Comparison of ENCODE assay signal across 7 cellular contexts in genomic region chr17:46445849-46446248, GRCh38.
A peak's percentile ranks its signal among the peaks of the same experiment; 100 is the strongest.
DNase-seq lines count a peak whose midpoint lies in the region; ATAC-seq, FAIRE-seq and TF ChIP-seq lines count a peak whose summit lies in the region.
"Not testable (repeated sequence)": the region's sequence is repeated elsewhere in the genome, so short reads cannot be mapped to it uniquely, and the experiment has no call there.

No MANE protein-coding gene starts in this region.

- CTCF ChIA-PET in HCT116 (lab: Charles Lee); PC-3 (lab: Charles Lee): not testable (repeated sequence)

- H3K4me3 ChIP-seq in HCT116 (replicated peaks in 1 of 2; ENCODE audit: low read depth in 1 of 2, low read length in 2 of 2); PC-3 (ENCODE audit: low read length); left lung; mucosa of descending colon: not testable (repeated sequence)

- TF ChIP-seq RAD21 in HCT116 (IDR thresholded peaks at IDR 0.05; ENCODE audit: low read depth): not testable (repeated sequence)

- POLR2A ChIA-PET in HCT116 (lab: Charles Lee); PC-3 (lab: Charles Lee; ENCODE audit: unreplicated experiment): not testable (repeated sequence)

- RAD21 ChIA-PET in HCT116 (lab: Charles Lee; ENCODE audit: low non-redundant PET in 1 of 2, low total read pairs in 2 of 2, uncharacterized antibody in 2 of 2, unreplicated experiment in 2 of 2): not testable (repeated sequence)

- H3K9ac ChIP-seq in HCT116 (ENCODE audit: low read length); PC-3 (ENCODE audit: low read length): not testable (repeated sequence)

- not testable (repeated sequence) for H4K20me1 ChIP-seq in HCT116 (ENCODE audit: insufficient read depth); PC-3 (ENCODE audit: low read length)

- BruUV-seq in HCT116 (replicated peaks; lab: Mats Ljungman, UMichigan); PC-3 (replicated peaks; lab: Mats Ljungman, UMichigan): not testable (repeated sequence)

- H3K9me2 ChIP-seq in HCT116 (ENCODE audit: insufficient read depth); PC-3 (replicated peaks; ENCODE audit: low read length): not testable (repeated sequence)

- not testable (repeated sequence) for H3K27me3 ChIP-seq in HCT116 (ENCODE audit: insufficient read depth, low read length); PC-3 (ENCODE audit: low read length); left lung

- H3K36me3 ChIP-seq in HCT116 (ENCODE audit: control insufficient read depth in 1 of 2, insufficient read depth in 2 of 2, low read length in 2 of 2); PC-3 (ENCODE audit: low read depth, low read length); left lung; mucosa of descending colon (ENCODE audit: low read depth): not testable (repeated sequence)

- FAIRE-seq in urothelium cell line (lab: Jason Lieb, UNC): peak; percentile 90

- H3K4me1 ChIP-seq in HCT116 (ENCODE audit: control insufficient read depth in 1 of 2, insufficient read depth in 2 of 2, low read length in 2 of 2); PC-3 (ENCODE audit: insufficient read depth, low read length); left lung; mucosa of descending colon (ENCODE audit: low read depth): not testable (repeated sequence)

- H3K27ac ChIP-seq in HCT116 (ENCODE audit: low read depth, low read length); PC-3 (ENCODE audit: low read length); left lung: not testable (repeated sequence)

- not testable (repeated sequence) for H3K79me2 ChIP-seq in HCT116 (ENCODE audit: insufficient read depth, low read length); PC-3 (ENCODE audit: low read length)

- H3K4me2 ChIP-seq in HCT116 (ENCODE audit: low read length); PC-3 (ENCODE audit: low read length): not testable (repeated sequence)

- H3F3A ChIP-seq in PC-3 (ENCODE audit: low read length, unreplicated experiment): not testable (repeated sequence)

- TF ChIP-seq CTCF in HCT116 (IDR thresholded peaks at IDR 0.05 in 2 of 3, conservative IDR thresholded peaks at IDR 0.05 in 1 of 3; ENCODE audit: borderline replicate concordance in 1 of 3, insufficient read depth in 1 of 3, low read depth in 2 of 3, low read length in 2 of 3); PC-3 (conservative IDR thresholded peaks at IDR 0.05; ENCODE audit: low read depth, low read length); left lung (IDR thresholded peaks at IDR 0.05); mucosa of descending colon (IDR thresholded peaks at IDR 0.05): not testable (repeated sequence)

- not testable (repeated sequence) for H2AFZ ChIP-seq in HCT116 (ENCODE audit: low read depth, low read length, poor library complexity, severe bottlenecking); PC-3 (ENCODE audit: low read length)

- not testable (repeated sequence) for TF ChIP-seq POLR2A in HCT116 (IDR thresholded peaks at IDR 0.05; ENCODE audit: borderline replicate concordance, extremely low read depth, insufficient read depth, insufficient read length)

- not testable (repeated sequence) for DNase-seq in HCT116 (ENCODE audit: low read depth, low spot score); PC-3; left lung; mucosa of descending colon; urothelium cell line (ENCODE audit: low spot score)

- not testable (repeated sequence) for H3K9me3 ChIP-seq in HCT116 (ENCODE audit: control insufficient read depth in 1 of 2, insufficient read depth in 1 of 2, low read depth in 1 of 2, low read length in 2 of 2); PC-3 (ENCODE audit: low read length); left lung; mucosa of descending colon

- ATAC-seq in HCT116 (peak; percentile 53; the same call in 1 of the 2 replicates), PC-3 (peak; percentile 89), SK-N-SH treated with all-trans-retinoic acid at 6 μM for 48 hours (peak; percentile 72), esophagus mucosa (peak; percentile 69), left lung (peak; percentile 41), mucosa of descending colon (peak; percentile 45)

- intact Hi-C loops in HCT116 (cut with micrococcal nuclease); PC-3 (cut with micrococcal nuclease); left lung (cut with DNase I); mucosa of descending colon (cut with DNase I, micrococcal nuclease): not testable (repeated sequence)
